Comparison of ENCODE assay signal across 1 cellular context in the genomic region with DNA sequence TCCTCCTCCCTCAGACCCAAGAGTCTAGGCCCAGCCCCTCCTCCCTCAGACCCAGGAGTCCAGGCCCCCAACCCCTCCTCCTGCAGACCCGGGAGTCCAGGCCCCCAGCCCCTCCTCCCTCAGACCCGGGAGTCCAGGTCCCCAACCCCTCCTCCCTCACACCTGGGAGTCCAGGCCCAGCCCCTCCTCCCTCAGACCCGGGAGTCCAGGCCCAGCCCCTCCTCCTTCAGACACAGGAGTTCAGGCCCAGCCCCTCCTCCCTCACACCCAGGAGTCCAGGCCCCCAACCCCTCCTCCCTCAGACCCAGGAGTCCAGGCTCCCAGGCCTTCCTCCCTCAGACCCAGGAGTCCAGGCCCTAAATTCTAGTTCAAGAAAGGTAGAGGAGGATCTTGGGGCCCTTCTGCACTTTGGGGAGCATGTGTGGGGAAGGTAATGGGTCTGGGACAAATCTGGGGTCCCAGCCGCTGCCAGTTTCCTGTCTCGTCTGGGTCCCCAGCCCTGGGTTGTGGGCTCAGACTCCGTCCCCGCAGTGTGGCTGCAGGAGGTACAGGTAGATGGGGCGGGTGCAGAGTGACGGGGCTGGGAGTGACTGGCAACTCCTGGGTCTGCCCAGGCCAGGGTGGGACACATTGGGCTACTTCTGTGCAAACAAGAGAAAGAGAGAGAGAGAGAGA.
TF ChIP-seq lines count a peak whose summit lies in the region.

No MANE protein-coding gene starts in this region.

TF ChIP-seq in H1, 55 proteins besides CTCF, POLR2A, EP300 and RAD21:
- TF ChIP-seq EZH2 (IDR thresholded peaks at IDR 0.05; ENCODE audit: low read depth, low read length, severe bottlenecking) (peak; percentile 27), TEAD4 (IDR thresholded peaks at IDR 0.05; ENCODE audit: low read depth, low read length) (no peak), TAF7 (optimal IDR thresholded peaks at IDR 0.05; ENCODE audit: borderline replicate concordance, low read depth, low read length) (no peak)
